17 cellular contexts compared by ENCODE assay signal in genomic region chr4:152138451-152138850, GRCh38.
DNase-seq lines count a peak whose midpoint lies in the region; ATAC-seq, FAIRE-seq and TF ChIP-seq lines count a peak whose summit lies in the region.
"Had no signal": no experiment of that assay in that cellular context is flagged by ENCODE, and none has a peak within 500 bp of the region (broad histone marks: within the 10 kb centered on the region; RNA-seq: fewer than 3 reads in every experiment).

No MANE protein-coding gene starts in this region.

- no peaks in the 10 kb centered on the region for H3K4me1 ChIP-seq in H1 (replicated peaks in 1 of 4; ENCODE audit: control insufficient read depth in 3 of 4, insufficient read depth in 4 of 4, low read length in 3 of 4)
- H3K4me1 ChIP-seq in endodermal cell (ENCODE audit: control insufficient read depth, insufficient read depth, low read length): no peaks in the 10 kb centered on the region
- no peaks in the 10 kb centered on the region for H3K4me1 ChIP-seq in thyroid gland
- H3K4me1 ChIP-seq: gastroesophageal sphincter, SJSA1 had no signal

- TF ChIP-seq POLR2A in H1 (IDR thresholded peaks at IDR 0.05; ENCODE audit: control extremely low read depth in 1 of 2, low read depth in 2 of 2, low read length in 2 of 2): no peak
- no peak for TF ChIP-seq POLR2A in thyroid gland (IDR thresholded peaks at IDR 0.05)

- H2BK20ac ChIP-seq in H1 (ENCODE audit: low read length): no peak overlapping the region

- H2BK120ac ChIP-seq in H1 (replicated peaks; ENCODE audit: low read depth, low read length): no peak overlapping the region

- H3K27ac Mint-ChIP-seq in T-helper 1 cell treated with Interleukin-12 subunit alpha and Interleukin-12 subunit beta and Interleukin-4 antibody, amounts not matched to agents 30 μg/mL and 1 μg/mL, for 36 hours: peak overlapping the region; percentile 83
- no peak overlapping the region for H3K27ac Mint-ChIP-seq in endodermal cell
- H3K27ac Mint-ChIP-seq: brain had no signal

- 0 out of 2 replicates have a peak overlapping the region, but pooled peaks have one; percentile 3 for H4K8ac ChIP-seq in H1 (ENCODE audit: extremely low read depth, insufficient read depth, low read length)

- no peak overlapping the region for H3K4me3 ChIP-seq in H1 (ENCODE audit: extremely low read depth in 1 of 4, insufficient read depth in 2 of 4, low read depth in 3 of 4, low read length in 4 of 4)
- no peak overlapping the region for H3K4me3 ChIP-seq in endodermal cell (ENCODE audit: low read length)
- no peak overlapping the region for H3K4me3 ChIP-seq in thyroid gland (replicated peaks in 1 of 3)
- H3K4me3 ChIP-seq: gastroesophageal sphincter, SJSA1 had no signal

- no peak overlapping the region for H2BK12ac ChIP-seq in H1 (ENCODE audit: low read depth, low read length)

- peaks cover 13% of the 10 kb centered on the region for H3K36me3 Mint-ChIP-seq in T-helper 1 cell treated with Interleukin-12 subunit alpha and Interleukin-12 subunit beta and Interleukin-4 antibody, amounts not matched to agents 30 μg/mL and 1 μg/mL, for 36 hours (ENCODE audit: low read depth)
- H3K36me3 Mint-ChIP-seq in endodermal cell (ENCODE audit: low read depth): no peaks in the 10 kb centered on the region
- H3K36me3 Mint-ChIP-seq: brain had no signal

- peak; percentile 13 for DNase-seq in activated CD4-positive, alpha-beta T cell treated with anti-CD3 and anti-CD28 coated beads for 48 hours
- DNase-seq in activated CD4-positive, alpha-beta T cell treated with anti-CD3 and anti-CD28 coated beads, Interleukin-2, amount 50 U/mL, for 4 hours: no peak
- no peak for DNase-seq in GM18507 (ENCODE audit: extremely low spot score, insufficient read length, low read depth)
- no peak for DNase-seq in H1 (ENCODE audit: low read depth in 1 of 2, low spot score in 2 of 2)
- no peak for DNase-seq in endodermal cell
- no peak for DNase-seq in thyroid gland
- DNase-seq: dermis blood vessel endothelial cell, MM.1S, NCI-H187, T-helper 9 cell had no signal

- H2BK5ac ChIP-seq in H1 (ENCODE audit: low read depth, low read length): no peak overlapping the region

- H3K23ac ChIP-seq in H1 (ENCODE audit: insufficient read length): no peak overlapping the region

- CTCF ChIA-PET in H1 (lab: Charles Lee; ENCODE audit: partially characterized antibody): interaction anchor here (0.6 kb wide), 1 partner anchor 114 kb away, joined by 3 read pairs; no protein-coding TSS in a partner anchor

- no peak overlapping the region for H2BK15ac ChIP-seq in H1 (ENCODE audit: low read length)

- 83% methylated on average over 2 of the region's 3 CpGs; no CpG with 5 or more reads in 1 of the 2 experiments for WGBS in H1 (ENCODE audit: extremely low coverage in 1 of 2, insufficient coverage in 1 of 2, insufficient read length in 1 of 2, insufficient replicate concordance in 2 of 2, low coverage in 1 of 2, low lambda C conversion rate in 2 of 2, missing lambda C conversion rate in 1 of 2), 2 experiments
- 81 to 91% methylated on average over 2 to 3 of the region's 3 CpGs for WGBS in endodermal cell (ENCODE audit: insufficient coverage in 1 of 2, insufficient read length in 1 of 2), 2 experiments
- WGBS in thyroid gland, 2 donors: 77 to 91% methylated on average over 3 of the region's 3 CpGs

- no peak overlapping the region for H3K4ac ChIP-seq in H1 (replicated peaks; ENCODE audit: insufficient read length, low read depth, low read length)

- TF ChIP-seq EP300 in H1 (IDR thresholded peaks at IDR 0.05; ENCODE audit: borderline replicate concordance in 1 of 2, low read depth in 2 of 2, low read length in 2 of 2): no peak

- no peaks in the 10 kb centered on the region for H3K27me3 Mint-ChIP-seq in T-helper 1 cell treated with Interleukin-12 subunit alpha and Interleukin-12 subunit beta and Interleukin-4 antibody, amounts not matched to agents 30 μg/mL and 1 μg/mL, for 36 hours (ENCODE audit: low read depth)
- H3K27me3 Mint-ChIP-seq in endodermal cell (ENCODE audit: insufficient read depth): peaks cover 7% of the 10 kb centered on the region

- no peak for TF ChIP-seq CTCF in H1 (IDR thresholded peaks at IDR 0.05; ENCODE audit: control extremely low read depth in 1 of 3, insufficient read depth in 1 of 3, low read depth in 1 of 3, low read length in 3 of 3)
- TF ChIP-seq CTCF in endodermal cell (conservative IDR thresholded peaks at IDR 0.05): no peak
- TF ChIP-seq CTCF in thyroid gland (IDR thresholded peaks at IDR 0.05): no peak

- peak; percentile 77 for FAIRE-seq in GM18507 (lab: Jason Lieb, UNC)
- FAIRE-seq in H1 (lab: Jason Lieb, UNC): no peak
- FAIRE-seq: A204.1 had no signal

- H4K91ac ChIP-seq in H1 (replicated peaks; ENCODE audit: insufficient read length, low read length): no peak overlapping the region

- no peak overlapping the region for H2AFZ ChIP-seq in H1 (ENCODE audit: low read length)

- peaks cover 31% of the 10 kb centered on the region for H3K4me1 Mint-ChIP-seq in T-helper 1 cell treated with Interleukin-12 subunit alpha and Interleukin-12 subunit beta and Interleukin-4 antibody, amounts not matched to agents 30 μg/mL and 1 μg/mL, for 36 hours (ENCODE audit: low read depth)
- no peaks in the 10 kb centered on the region for H3K4me1 Mint-ChIP-seq in endodermal cell
- H3K4me1 Mint-ChIP-seq: brain had no signal

- H3K18ac ChIP-seq in H1 (ENCODE audit: extremely low read depth, low read length): no peak overlapping the region

- no peak overlapping the region for H4K5ac ChIP-seq in H1 (ENCODE audit: insufficient read length, low read depth, low read length)

- POLR2A ChIA-PET in H1 (lab: Charles Lee; ENCODE audit: partially characterized antibody): no interaction called here

- no peak for TF ChIP-seq RAD21 in H1 (IDR thresholded peaks at IDR 0.05 in 1 of 2, conservative IDR thresholded peaks at IDR 0.05 in 1 of 2; ENCODE audit: low read depth in 2 of 2, low read length in 2 of 2)

- H3K9ac ChIP-seq in H1 (replicated peaks in 1 of 4; ENCODE audit: extremely low read depth in 1 of 4, low read depth in 3 of 4, low read length in 3 of 4) (no peak overlapping the region), endodermal cell (ENCODE audit: extremely low read depth, low read length, poor library complexity, severe bottlenecking) (no peak overlapping the region)

- H3K23me2 ChIP-seq in H1 (ENCODE audit: low read depth, low read length): no peaks in the 10 kb centered on the region

- ATAC-seq in HG02798 (IDR thresholded peaks at IDR 0.05; ENCODE audit: poor library complexity, unreplicated experiment): no peak
- ATAC-seq: gastroesophageal sphincter, sciatic nerve had no signal

- H3K9me3 ChIP-seq in H1 (ENCODE audit: insufficient read depth in 2 of 2, low read depth in 1 of 2, low read length in 1 of 2): no peaks in the 10 kb centered on the region
- no peaks in the 10 kb centered on the region for H3K9me3 ChIP-seq in endodermal cell (ENCODE audit: control insufficient read depth, low read length)
- no peaks in the 10 kb centered on the region for H3K9me3 ChIP-seq in thyroid gland
- H3K9me3 ChIP-seq: gastroesophageal sphincter, SJSA1 had no signal

- H3K36me3 ChIP-seq in H1 (ENCODE audit: control insufficient read depth in 2 of 4, insufficient read depth in 4 of 4, low read length in 3 of 4) (no peaks in the 10 kb centered on the region), endodermal cell (ENCODE audit: control insufficient read depth, insufficient read depth, low read length) (no peaks in the 10 kb centered on the region), thyroid gland (no peaks in the 10 kb centered on the region)
- H3K36me3 ChIP-seq: gastroesophageal sphincter, SJSA1 had no signal

- H3K27me3 ChIP-seq in H1 (replicated peaks in 1 of 4; ENCODE audit: control insufficient read depth in 3 of 4, extremely low read depth in 1 of 4, insufficient read depth in 3 of 4, low read length in 3 of 4): no peaks in the 10 kb centered on the region
- H3K27me3 ChIP-seq in endodermal cell (ENCODE audit: control insufficient read depth, insufficient read depth, low read length, poor library complexity, severe bottlenecking): no peaks in the 10 kb centered on the region
- H3K27me3 ChIP-seq in thyroid gland: no peaks in the 10 kb centered on the region
- H3K27me3 ChIP-seq: gastroesophageal sphincter, SJSA1 had no signal

- no peaks in the 10 kb centered on the region for H3K79me1 ChIP-seq in H1 (ENCODE audit: low read depth, low read length)

- no peak overlapping the region for H3K4me2 ChIP-seq in H1 (ENCODE audit: insufficient read depth in 1 of 2, low read depth in 2 of 2, low read length in 2 of 2)

- H3K4me3 Mint-ChIP-seq in T-helper 1 cell treated with Interleukin-12 subunit alpha and Interleukin-12 subunit beta and Interleukin-4 antibody, amounts not matched to agents 30 μg/mL and 1 μg/mL, for 36 hours: peak overlapping the region; percentile 59
- H3K4me3 Mint-ChIP-seq in endodermal cell: no peak overlapping the region
- H3K4me3 Mint-ChIP-seq: brain had no signal

- no peaks in the 10 kb centered on the region for H3K79me2 ChIP-seq in H1 (ENCODE audit: control insufficient read depth in 1 of 2, insufficient read depth in 2 of 2, low read length in 2 of 2)

- no peak overlapping the region for H3K14ac ChIP-seq in H1 (ENCODE audit: insufficient read length)

- peaks cover 19% of the 10 kb centered on the region for H3K9me3 Mint-ChIP-seq in T-helper 1 cell treated with Interleukin-12 subunit alpha and Interleukin-12 subunit beta and Interleukin-4 antibody, amounts not matched to agents 30 μg/mL and 1 μg/mL, for 36 hours
- H3K9me3 Mint-ChIP-seq in endodermal cell: peaks cover 7% of the 10 kb centered on the region

- H4K20me1 ChIP-seq in H1 (replicated peaks in 1 of 2; ENCODE audit: control insufficient read depth in 1 of 2, insufficient read depth in 2 of 2, low read length in 2 of 2): no peaks in the 10 kb centered on the region

- no peak overlapping the region for H3K56ac ChIP-seq in H1 (replicated peaks; ENCODE audit: insufficient read length, low read depth, low read length)

- no peak overlapping the region for H3K27ac ChIP-seq in H1 (ENCODE audit: low read depth, low read length)
- H3K27ac ChIP-seq in endodermal cell (ENCODE audit: low read depth, low read length): no peak overlapping the region
- H3K27ac ChIP-seq in thyroid gland: no peak overlapping the region
- H3K27ac ChIP-seq: gastroesophageal sphincter, SJSA1 had no signal

- intact Hi-C loops in thyroid gland (cut with DNase I): no loop called here

- no peak overlapping the region for H2AK5ac ChIP-seq in H1 (ENCODE audit: low read depth, low read length)

TF ChIP-seq in H1, 55 proteins besides CTCF, POLR2A, EP300 and RAD21 (continues in another document):
- TF ChIP-seq NANOG (IDR thresholded peaks at IDR 0.05; ENCODE audit: insufficient read depth, low read depth, low read length, poor library complexity, severe bottlenecking): no peak
